In the genomic region with DNA sequence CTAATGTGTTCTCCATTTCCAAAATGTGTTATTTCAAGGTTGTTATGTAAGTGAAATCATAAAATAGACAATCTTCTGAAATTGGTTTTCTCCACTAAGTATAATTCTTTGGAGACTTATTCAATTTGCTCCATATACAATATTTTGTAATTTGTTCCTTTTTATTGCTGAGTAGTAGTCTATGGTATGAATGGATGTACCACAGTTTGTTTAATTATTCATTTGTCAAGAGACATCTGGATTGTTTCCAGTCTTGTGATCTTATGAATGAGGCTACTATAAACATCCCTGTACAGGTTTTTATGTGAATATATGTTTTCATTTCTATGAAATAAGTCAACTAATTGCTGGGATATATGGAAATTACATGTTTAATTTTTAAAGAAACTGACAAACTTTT, we compare ENCODE assay signal across 8 cellular contexts.
"Had no signal": no experiment of that assay in that cellular context is flagged by ENCODE, and none has a peak within 500 bp of the region (broad histone marks: within the 10 kb centered on the region; RNA-seq: fewer than 3 reads in every experiment).

No MANE protein-coding gene starts in this region.

- H3K4me2 ChIP-seq: KMS-11 had no signal

- H3K9ac ChIP-seq: KMS-11 had no signal

- DNase-seq: IMR-90, KBM-7, KG1 had no signal

- H3K4me3 ChIP-seq: K562 had no signal

- FAIRE-seq: HepG2, HTR-8/SVneo, K562 had no signal

- H3K27ac ChIP-seq: HL-60, KMS-11 had no signal

- ATAC-seq: HepG2, K562 had no signal
